In genomic region chr12:52069410-52070242, GRCh38 we compare ENCODE assay signal across 8 cellular contexts. TPM values are rescaled to one million over a fixed set of nuclear protein-coding genes. Genes with fewer than 3 reads are reported as not detected.
A peak's percentile ranks its signal among the peaks of the same experiment; 100 is the strongest.
DNase-seq lines count a peak whose midpoint lies in the region; ATAC-seq, FAIRE-seq and TF ChIP-seq lines count a peak whose summit lies in the region.

ATG101 (plus strand) TSS chr12:52069978; CDS start chr12:52073651, 3,673 bp downstream.

- FAIRE-seq in bronchial epithelial cell (lab: Jason Lieb, UNC), result no peak

- peak; percentile 66 for TF ChIP-seq CTCF in AG09309 (IDR thresholded peaks at IDR 0.05; ENCODE audit: control insufficient read depth, insufficient read depth, low read depth, low read length, missing control alignments)
- peak; percentile 47 for TF ChIP-seq CTCF in WI38 (IDR thresholded peaks at IDR 0.05; ENCODE audit: low read depth, low read length)
- peak; percentile 92 for TF ChIP-seq CTCF in bronchial epithelial cell (IDR thresholded peaks at IDR 0.05; ENCODE audit: insufficient read depth, low read length, severe bottlenecking)
- peak; percentile 49 for TF ChIP-seq CTCF in smooth muscle cell (IDR thresholded peaks at IDR 0.05; ENCODE audit: borderline replicate concordance, insufficient read depth, poor library complexity, severe bottlenecking)

- H3K4me2 ChIP-seq in smooth muscle cell, result peak within 1 kb of the TSS; percentile 99

- H4K20me1 ChIP-seq in smooth muscle cell (ENCODE audit: low read depth), result peaks cover 45% of the 10 kb centered on the region

- H3K4me1 ChIP-seq in smooth muscle cell (ENCODE audit: low read depth), result peaks cover 10% of the 10 kb centered on the region

- peak; percentile 90 for DNase-seq in AG09309 (ENCODE audit: low read depth)
- peak; percentile 93 for DNase-seq in NCI-H2227 (lab: John Stamatoyannopoulos, UW; ENCODE audit: unreplicated experiment)
- DNase-seq in bronchial epithelial cell (ENCODE audit: low read depth), result peak; percentile 84
- DNase-seq in iPS-NIHi7 (ENCODE audit: extremely low spot score), result peak; percentile 96
- DNase-seq in smooth muscle cell (lab: John Stamatoyannopoulos, UW; ENCODE audit: unreplicated experiment), result peak; percentile 88

- peak within 1 kb of the TSS; percentile 94 for H3K4me3 ChIP-seq in AG09309 (ENCODE audit: control insufficient read depth, low read depth, low read length)
- H3K4me3 ChIP-seq in WI38 (ENCODE audit: low read depth, low read length), result peak within 1 kb of the TSS; percentile 81
- H3K4me3 ChIP-seq in bronchial epithelial cell (ENCODE audit: low read depth, low read length), result peak within 1 kb of the TSS; percentile 89
- peak within 1 kb of the TSS; percentile 86 for H3K4me3 ChIP-seq in smooth muscle cell

- H3K9ac ChIP-seq in smooth muscle cell (ENCODE audit: low read depth), result peak within 1 kb of the TSS; percentile 99

- no peaks in the 10 kb centered on the region for H3K9me3 ChIP-seq in smooth muscle cell (replicated peaks; ENCODE audit: low read depth)

- H3K27ac ChIP-seq in smooth muscle cell (ENCODE audit: low read depth), result peak within 1 kb of the TSS; percentile 94

- H3K36me3 ChIP-seq in bronchial epithelial cell (ENCODE audit: control insufficient read depth, insufficient read depth, low read length) (peaks cover 11% of the 10 kb centered on the region), smooth muscle cell (ENCODE audit: low read depth) (no peaks in the 10 kb centered on the region)

- peak within 1 kb of the TSS; percentile 73 for H2AFZ ChIP-seq in smooth muscle cell (ENCODE audit: low read depth)

- ATAC-seq in GM18907 (IDR thresholded peaks at IDR 0.05; ENCODE audit: unreplicated experiment) (peak; percentile 95), HG03159 (IDR thresholded peaks at IDR 0.05; ENCODE audit: unreplicated experiment) (peak; percentile 92)

- WGBS in smooth muscle cell (ENCODE audit: low lambda C conversion rate), result 2% methylated on average over 56 of the region's 66 CpGs

- peaks cover 44% of the 10 kb centered on the region for H3K79me2 ChIP-seq in smooth muscle cell (ENCODE audit: low read depth)

- H3K27me3 ChIP-seq in bronchial epithelial cell (ENCODE audit: control insufficient read depth, insufficient read depth, low read length) (no peaks in the 10 kb centered on the region), smooth muscle cell (ENCODE audit: low read depth) (peaks cover 3% of the 10 kb centered on the region)

- H3F3A ChIP-seq in smooth muscle cell (ENCODE audit: low read depth), result no peaks in the 10 kb centered on the region

RNA-seq across cellular contexts. Expression of gene ATG101, which starts in this region (rescaled TPM):
- 153 and 181 TPM in 2 replicates for total RNA-seq in bronchial epithelial cell
- 62.6 and 73.4 TPM in 2 replicates for total RNA-seq in smooth muscle cell
- 114 and 120 TPM in 2 replicates for polyA plus RNA-seq in smooth muscle cell

Comparison
In these comparisons a context has a peak if more than half of its experiments do, and no peak if none do; other contexts are left out.
1. Peak in every context shown above with its lines: DNase-seq, ATAC-seq, H3K4me3 ChIP-seq and H3K27ac ChIP-seq.